16 cellular contexts compared by ENCODE assay signal in the genomic region with DNA sequence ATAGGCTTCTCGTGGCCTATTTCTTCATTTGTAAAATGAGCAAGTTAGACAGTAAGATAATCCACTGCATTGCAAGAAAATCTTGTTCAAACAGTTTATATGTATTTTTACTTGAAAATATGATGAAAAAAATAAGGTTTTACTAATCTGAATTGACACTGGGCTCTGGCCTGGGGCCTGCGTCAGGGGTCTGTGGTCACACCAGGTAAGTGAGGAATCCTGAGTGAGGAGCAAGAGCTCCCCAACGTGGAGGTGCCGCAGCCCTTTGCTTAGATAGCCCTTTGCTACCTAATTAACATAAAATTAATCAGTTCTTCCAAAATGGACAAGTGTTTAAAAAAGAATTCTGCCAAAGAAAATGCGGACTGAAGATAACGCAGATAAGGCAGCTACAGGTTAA. TPM values are rescaled to one million over a fixed set of nuclear protein-coding genes. Genes with fewer than 3 reads are reported as not detected.
A peak's percentile ranks its signal among the peaks of the same experiment; 100 is the strongest.
DNase-seq lines count a peak whose midpoint lies in the region; ATAC-seq, FAIRE-seq and TF ChIP-seq lines count a peak whose summit lies in the region.
"Had no signal": no experiment of that assay in that cellular context is flagged by ENCODE, and none has a peak within 500 bp of the region (broad histone marks: within the 10 kb centered on the region; RNA-seq: fewer than 3 reads in every experiment).

No MANE protein-coding gene starts in this region.

- H3K27me3 ChIP-seq in GM12878 (replicated peaks in 1 of 2; ENCODE audit: control insufficient read depth in 2 of 2, insufficient read depth in 2 of 2, low read length in 1 of 2) (no peaks in the 10 kb centered on the region), right cardiac atrium (ENCODE audit: control insufficient read depth, insufficient read depth) (no peaks in the 10 kb centered on the region)
- H3K27me3 ChIP-seq: ascending aorta, SJCRH30 had no signal

- TF ChIP-seq EP300 in GM12878 (IDR thresholded peaks at IDR 0.05; ENCODE audit: borderline replicate concordance in 1 of 2, control insufficient read depth in 1 of 2, low read depth in 2 of 2, low read length in 2 of 2), result no peak

- FAIRE-seq in GM12878 (lab: Jason Lieb, UNC), result no peak

- no peaks in the 10 kb centered on the region for H3K36me3 ChIP-seq in GM12878 (ENCODE audit: control insufficient read depth in 2 of 2, insufficient read depth in 2 of 2, low read length in 1 of 2)
- H3K36me3 ChIP-seq: ascending aorta, HAP-1, SJCRH30 had no signal

- POLR2A ChIA-PET in GM12878 (lab: Charles Lee), result interaction anchor here (1.5 to 1.6 kb wide), 2 partner anchors 403 to 665 kb away, joined by 3 to 4 read pairs; no protein-coding TSS in a partner anchor

- in situ Hi-C loops in GM12878 (cut with MboI), result loop anchor here (5.0 to 25.0 kb wide), 3 partner anchors 601 to 1611 kb away; no protein-coding TSS in a partner anchor

- peaks cover 3% of the 10 kb centered on the region for H3K4me1 Mint-ChIP-seq in T-helper 2 cell treated with Interferon-gamma antibody and Interleukin-4, amounts not matched to agents 5 μg/mL and 100 μg/mL, for 36 hours (ENCODE audit: low read depth)

- H3K9me3 Mint-ChIP-seq in T-helper 2 cell treated with Interferon-gamma antibody and Interleukin-4, amounts not matched to agents 5 μg/mL and 100 μg/mL, for 36 hours, result no peaks in the 10 kb centered on the region
- H3K9me3 Mint-ChIP-seq: activated CD4-positive, alpha-beta T cell treated with anti-CD3 and anti-CD28 coated beads, Interleukin-2, amount 10 ng/mL, durations not matched to agents 7 days and 5 days had no signal

- no peaks in the 10 kb centered on the region for H4K20me1 ChIP-seq in GM12878 (ENCODE audit: control insufficient read depth, insufficient read depth)

- H3K4me1 ChIP-seq in GM12878 (ENCODE audit: control insufficient read depth, insufficient read depth, low read length), result peaks cover 4% of the 10 kb centered on the region
- H3K4me1 ChIP-seq in right cardiac atrium (ENCODE audit: control insufficient read depth, insufficient read depth, low read length), result no peaks in the 10 kb centered on the region
- H3K4me1 ChIP-seq: ascending aorta, HAP-1, SJCRH30 had no signal

- intact Hi-C loops in GM12878 (cut with micrococcal nuclease; ENCODE audit: unreplicated experiment), result loop anchor here (1.0 to 2.0 kb wide), 8 partner anchors 43 to 665 kb away; no protein-coding TSS in a partner anchor
- intact Hi-C loops in right cardiac atrium (cut with DNase I), result loop anchor here (2.0 to 10.0 kb wide), 5 partner anchors 599 to 666 kb away; no protein-coding TSS in a partner anchor

- no peak overlapping the region for H3K27ac ChIP-seq in GM12878 (ENCODE audit: control insufficient read depth, insufficient read depth)
- no peak overlapping the region for H3K27ac ChIP-seq in right cardiac atrium (ENCODE audit: low read length)
- H3K27ac ChIP-seq: ascending aorta, SJCRH30 had no signal

- no peak overlapping the region for H3K4me3 Mint-ChIP-seq in T-helper 2 cell treated with Interferon-gamma antibody and Interleukin-4, amounts not matched to agents 5 μg/mL and 100 μg/mL, for 36 hours
- H3K4me3 Mint-ChIP-seq: activated CD4-positive, alpha-beta T cell treated with anti-CD3 and anti-CD28 coated beads, Interleukin-2, amount 10 ng/mL, durations not matched to agents 7 days and 5 days; nephron progenitor cell had no signal

- H3K27me3 Mint-ChIP-seq in T-helper 2 cell treated with Interferon-gamma antibody and Interleukin-4, amounts not matched to agents 5 μg/mL and 100 μg/mL, for 36 hours (ENCODE audit: low read depth), result peaks cover 13% of the 10 kb centered on the region

- peak; percentile 72 for ATAC-seq in GM12878
- ATAC-seq in HG02884 (IDR thresholded peaks at IDR 0.05; ENCODE audit: unreplicated experiment), result no peak
- no peak for ATAC-seq in right cardiac atrium

- H3K9ac ChIP-seq in GM12878 (ENCODE audit: control insufficient read depth, insufficient read depth, low read length), result no peak overlapping the region

- TF ChIP-seq POLR2A in GM12878 (IDR thresholded peaks at IDR 0.05; ENCODE audit: low read depth, low read length), result no peak

- no peaks in the 10 kb centered on the region for H3K79me2 ChIP-seq in GM12878 (ENCODE audit: control insufficient read depth, insufficient read depth, low read length)

- CTCF ChIA-PET in GM12878 (lab: Yijun Ruan, JAX), result interaction anchor here (0.6 to 7.5 kb wide), 69 partner anchors 8 to 1610 kb away, joined by 3 to 228 read pairs (median 4); partner anchors contain the start of genes C12orf42 and PAH

- BruUV-seq in GM12878 (replicated peaks; lab: Mats Ljungman, UMichigan), result no TSS peak

- H3K27ac Mint-ChIP-seq in T-helper 2 cell treated with Interferon-gamma antibody and Interleukin-4, amounts not matched to agents 5 μg/mL and 100 μg/mL, for 36 hours, result no peak overlapping the region
- H3K27ac Mint-ChIP-seq: activated CD4-positive, alpha-beta T cell treated with anti-CD3 and anti-CD28 coated beads, Interleukin-2, amount 10 ng/mL, durations not matched to agents 7 days and 5 days; nephron progenitor cell had no signal

- DNase-seq in GM10266 (ENCODE audit: extremely low spot score) (no peak), NCI-H1417 treated with DMSO at 0.1 percent for 48 hours (lab: John Stamatoyannopoulos, UW) (peak; percentile 74), NCI-H345 treated with DMSO at 0.1 percent for 48 hours (lab: John Stamatoyannopoulos, UW; ENCODE audit: unreplicated experiment) (peak; percentile 62), GM12878 (ENCODE audit: low read depth, low spot score) (no peak), activated T-cell treated with anti-CD3 and anti-CD28 coated beads for 4 hours (no peak), right cardiac atrium (no peak)
- DNase-seq in T-helper 2 cell treated with Interferon-gamma antibody and Interleukin-4, amounts not matched to agents 5 μg/mL and 100 μg/mL, for 36 hours (ENCODE audit: low spot score), result no peak

- H3K4me3 ChIP-seq in GM12878, result no peak overlapping the region
- no peak overlapping the region for H3K4me3 ChIP-seq in right cardiac atrium (ENCODE audit: low read length)
- H3K4me3 ChIP-seq: ascending aorta, HAP-1, SJCRH30 had no signal

- no peaks in the 10 kb centered on the region for H3K36me3 Mint-ChIP-seq in T-helper 2 cell treated with Interferon-gamma antibody and Interleukin-4, amounts not matched to agents 5 μg/mL and 100 μg/mL, for 36 hours (ENCODE audit: low read depth)

- peak; percentile 24 for TF ChIP-seq CTCF in GM10266 (IDR thresholded peaks at IDR 0.05; ENCODE audit: control insufficient read depth, insufficient read depth, low read depth, missing control alignments)
- TF ChIP-seq CTCF in GM12878 (IDR thresholded peaks at IDR 0.05 in 2 of 3, conservative IDR thresholded peaks at IDR 0.05 in 1 of 3; ENCODE audit: control insufficient read depth in 2 of 3, extremely low read depth in 1 of 3, insufficient read depth in 1 of 3, low read depth in 3 of 3, low read length in 3 of 3), result peak in 1 of 3 experiments; percentile 50; a peak in 2 of 6 replicates

- SMC1A ChIA-PET in GM12878 (lab: Charles Lee; ENCODE audit: uncharacterized antibody, unreplicated experiment), result interaction anchor here (0.7 to 13.0 kb wide), 70 partner anchors 8 to 1616 kb away, joined by 3 to 334 read pairs (median 5); partner anchors contain the start of gene C12orf42

- RAD21 ChIA-PET in GM12878 (lab: Charles Lee; ENCODE audit: unreplicated experiment), result interaction anchor here (0.6 to 7.2 kb wide), 54 partner anchors 9 to 1034 kb away, joined by 3 to 121 read pairs (median 4); partner anchors contain the start of gene C12orf42

- peak; percentile 31; the same call in 1 of the 2 replicates for TF ChIP-seq RAD21 in GM12878 (IDR thresholded peaks at IDR 0.05; ENCODE audit: insufficient read depth, low read depth, low read length)

- 48% methylated on average over 6 of the region's 6 CpGs for WGBS in GM12878 (ENCODE audit: insufficient coverage, insufficient replicate concordance, low lambda C conversion rate, missing lambda C conversion rate)
- WGBS in right cardiac atrium, result 64% methylated on average over 6 of the region's 6 CpGs

- H3K9me3 ChIP-seq in GM12878 (replicated peaks; ENCODE audit: control insufficient read depth, insufficient read depth, low read length), result no peaks in the 10 kb centered on the region; the same call in 1 of the 3 replicates
- H3K9me3 ChIP-seq in right cardiac atrium (ENCODE audit: control insufficient read depth, low read length), result no peaks in the 10 kb centered on the region
- H3K9me3 ChIP-seq: ascending aorta, HAP-1, SJCRH30 had no signal

- no peak overlapping the region for H3K4me2 ChIP-seq in GM12878 (ENCODE audit: control insufficient read depth, insufficient read depth)

- no peak overlapping the region for H2AFZ ChIP-seq in GM12878 (ENCODE audit: control insufficient read depth, low read depth, low read length)

RNA-seq across cellular contexts. Expression of gene STAB2, which starts 39.1 kb away (rescaled TPM):
- 0.29 and 0.31 TPM in 2 replicates for total RNA-seq in GM12878 (2013; cell fraction: nucleolus; rRNA removed)
- total RNA-seq in GM12878 (2014; rRNA removed), result 0.11 TPM in 1 of 2 replicates, not detected in the other
- total RNA-seq in GM12878 (2014; rRNA removed; fragmentation: Illumina TruSeq; extraction: Trizol), result not detected in 2 replicates
- not detected in 2 replicates for total RNA-seq in GM12878 (2021)
- polyA plus RNA-seq in GM12878 (2011; ENCODE audit: low read depth), result not detected
- not detected in 2 replicates for polyA plus RNA-seq in GM12878 (2011; rRNA removed)
- under 0.01 and 0.02 TPM in 2 replicates for polyA plus RNA-seq in GM12878 (2011; cell fraction: cytosol; rRNA removed)
- 0.03 TPM in 2 replicates for polyA plus RNA-seq in GM12878 (2011; cell fraction: nucleus; rRNA removed)
- 0.01 TPM in 2 replicates for polyA plus RNA-seq in GM12878 (2012)
- not detected in 2 replicates for polyA plus RNA-seq in GM12878 (2014; fragmentation: Illumina TruSeq; extraction: Trizol)
- not detected for polyA plus RNA-seq in GM12878 (2014; fragmentation: Nextera tagmentation; extraction: Ambion mirVana)
- polyA plus RNA-seq in GM12878 (2014; rRNA removed), result not detected in 2 replicates
- polyA plus RNA-seq in GM12878 (2016; fragmentation: Nextera tagmentation; extraction: Ambion mirVana), result under 1 TPM in 1 of 2 experiments, not detected in 1; 0.37 TPM
- polyA minus RNA-seq in GM12878 (2011; rRNA and poly(A)+ RNA removed), result not detected in 2 replicates
- not detected in 2 replicates for polyA minus RNA-seq in GM12878 (2011; cell fraction: cytosol; rRNA and poly(A)+ RNA removed)
- polyA minus RNA-seq in GM12878 (2011; cell fraction: nucleus; rRNA and poly(A)+ RNA removed), result not detected in 2 replicates
- total RNA-seq in right cardiac atrium, result under 1 TPM in 3 of 4 donors, not detected in 1; 0.06 to 0.12 (median 0.08) TPM
- 0.23 TPM for polyA plus RNA-seq in right cardiac atrium
- total RNA-seq: activated CD4-positive, alpha-beta T cell treated with anti-CD3 and anti-CD28 coated beads, Interleukin-2, amount 10 ng/mL, durations not matched to agents 7 days and 5 days; ascending aorta; cerebellum; kidney epithelial cell; pulmonary artery endothelial cell had no signal

RNA-seq across cellular contexts. Expression of gene C12orf42, which starts 52.2 kb away (rescaled TPM):
- total RNA-seq in GM12878 (2013; cell fraction: nucleolus; rRNA removed), result 12.6 and 19.3 TPM in 2 replicates
- total RNA-seq in GM12878 (2014; rRNA removed) (4.0 and 4.1 TPM in 2 replicates), GM12878 (2014; rRNA removed; fragmentation: Illumina TruSeq; extraction: Trizol) (2.3 and 2.8 TPM in 2 replicates), GM12878 (2021) (2.0 and 2.3 TPM in 2 replicates), right cardiac atrium (not detected)
- not detected for polyA plus RNA-seq in GM12878 (2011; ENCODE audit: low read depth)
- polyA plus RNA-seq in GM12878 (2011; rRNA removed) (7.0 and 8.2 TPM in 2 replicates), GM12878 (2014; fragmentation: Illumina TruSeq; extraction: Trizol) (2.6 and 3.4 TPM in 2 replicates), GM12878 (2014; fragmentation: Nextera tagmentation; extraction: Ambion mirVana) (1 to 10 TPM; 1.8 to 1.9 TPM), GM12878 (2014; rRNA removed) (1.8 and 1.9 TPM in 2 replicates), GM12878 (2016; fragmentation: Nextera tagmentation; extraction: Ambion mirVana) (1 to 10 TPM; 1.4 to 2.5 TPM), right cardiac atrium (not detected)
- 4.0 and 4.1 TPM in 2 replicates for polyA plus RNA-seq in GM12878 (2011; cell fraction: cytosol; rRNA removed)
- polyA plus RNA-seq in GM12878 (2011; cell fraction: nucleus; rRNA removed), result 10.2 and 13.2 TPM in 2 replicates
- polyA plus RNA-seq in GM12878 (2012), result 0.66 and 0.74 TPM in 2 replicates
- polyA minus RNA-seq in GM12878 (2011; rRNA and poly(A)+ RNA removed), result 6.9 and 10.4 TPM in 2 replicates
- polyA minus RNA-seq in GM12878 (2011; cell fraction: cytosol; rRNA and poly(A)+ RNA removed), result 1.7 and 4.9 TPM in 2 replicates
- 21.4 and 23.9 TPM in 2 replicates for polyA minus RNA-seq in GM12878 (2011; cell fraction: nucleus; rRNA and poly(A)+ RNA removed)
- total RNA-seq: ascending aorta, kidney epithelial cell, pulmonary artery endothelial cell, SJCRH30 had no signal

Comparison
In these comparisons a context has a peak if more than half of its experiments do, and no peak if none do; other contexts are left out.
1. DNase-seq: peak in NCI-H1417 treated with DMSO at 0.1 percent for 48 hours (single experiment) and NCI-H345 treated with DMSO at 0.1 percent for 48 hours (single experiment); none in GM10266 (single experiment), GM12878 (single experiment), activated T-cell treated with anti-CD3 and anti-CD28 coated beads for 4 hours (single experiment), right cardiac atrium (0 of 3) and T-helper 2 cell treated with Interferon-gamma antibody and Interleukin-4, amounts not matched to agents 5 μg/mL and 100 μg/mL, for 36 hours (single experiment).